In the genomic region with DNA sequence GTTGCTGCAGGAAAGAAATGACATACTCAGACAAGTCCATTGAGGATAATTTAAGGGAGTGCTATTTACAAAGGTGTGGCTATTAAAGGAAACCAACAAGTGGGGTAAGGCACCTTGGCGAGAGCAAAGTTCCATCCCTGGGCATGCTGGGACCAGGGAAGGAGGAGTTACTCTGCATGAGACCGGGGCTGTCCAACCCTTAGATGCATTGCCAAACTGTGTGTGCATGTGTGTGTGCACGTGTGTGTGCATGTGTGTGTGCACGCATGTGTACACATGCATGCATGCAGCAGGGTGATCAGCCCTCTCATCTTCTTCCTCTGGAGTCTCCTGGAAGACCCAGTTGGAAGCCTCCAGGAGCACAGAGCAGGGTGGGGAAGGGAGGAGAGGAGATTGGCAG, we compare ENCODE assay signal across 23 cellular contexts.
"Had no signal": no experiment of that assay in that cellular context is flagged by ENCODE, and none has a peak within 500 bp of the region (broad histone marks: within the 10 kb centered on the region; RNA-seq: fewer than 3 reads in every experiment).

No MANE protein-coding gene starts in this region.

- H3K27ac Mint-ChIP-seq: memory B cell; natural killer cell treated with Interleukin-12 subunit alpha and Interleukin-12 subunit beta and Interleukin-15 and Interleukin-18, amount 100 ng/mL, for 72 hours; neural progenitor cell had no signal

- DNase-seq: central memory CD4-positive, alpha-beta T cell; cortex of kidney; effector memory CD4-positive, alpha-beta T cell; gastrocnemius medialis; heart right ventricle; hypothalamus; left ventricle myocardium inferior; lower lobe of right lung; occipital lobe; retina; stimulated activated CD4-positive, alpha-beta T cell treated with anti-CD3 and anti-CD28 coated beads, Interleukin-12 subunit alpha, Interleukin-12 subunit beta, amount 100 ng/mL, for 4 hours; stimulated activated naive CD4-positive, alpha-beta T cell; stomach; substantia nigra; upper lobe of left lung had no signal

- H3K4me2 ChIP-seq: neural progenitor cell had no signal

- H3K4me3 ChIP-seq: esophagus muscularis mucosa, gastrocnemius medialis, heart right ventricle, left ventricle myocardium inferior, lower lobe of right lung, neural progenitor cell, prostate gland, stomach, thoracic aorta, upper lobe of left lung had no signal

- H3K36me3 Mint-ChIP-seq: memory B cell; natural killer cell treated with Interleukin-12 subunit alpha and Interleukin-12 subunit beta and Interleukin-15 and Interleukin-18, amount 100 ng/mL, for 72 hours; neural progenitor cell had no signal

- H3K9me3 ChIP-seq: esophagus muscularis mucosa, gastrocnemius medialis, heart right ventricle, left ventricle myocardium inferior, lower lobe of right lung, prostate gland, stomach, thoracic aorta, upper lobe of left lung had no signal

- H3K27me3 ChIP-seq: gastrocnemius medialis, heart right ventricle, stomach, upper lobe of left lung had no signal

- ATAC-seq: gastrocnemius medialis, heart right ventricle, lower lobe of right lung, sciatic nerve had no signal

- H3K79me2 ChIP-seq: parathyroid adenoma had no signal

- H3K27ac ChIP-seq: esophagus muscularis mucosa, gastrocnemius medialis, heart right ventricle, left ventricle myocardium inferior, lower lobe of right lung, neural progenitor cell, parathyroid adenoma, prostate gland, stomach, thoracic aorta, upper lobe of left lung had no signal

- H2AFZ ChIP-seq: parathyroid adenoma had no signal

- H3K36me3 ChIP-seq: esophagus muscularis mucosa, gastrocnemius medialis, heart right ventricle, left ventricle myocardium inferior, lower lobe of right lung, neural progenitor cell, prostate gland, stomach, thoracic aorta, upper lobe of left lung had no signal

- H3K9me3 Mint-ChIP-seq: memory B cell; natural killer cell treated with Interleukin-12 subunit alpha and Interleukin-12 subunit beta and Interleukin-15 and Interleukin-18, amount 100 ng/mL, for 72 hours; neural progenitor cell had no signal

- H3K4me3 Mint-ChIP-seq: memory B cell; natural killer cell treated with Interleukin-12 subunit alpha and Interleukin-12 subunit beta and Interleukin-15 and Interleukin-18, amount 100 ng/mL, for 72 hours; neural progenitor cell had no signal

- H3K4me1 ChIP-seq: gastrocnemius medialis, heart right ventricle, left ventricle myocardium inferior, lower lobe of right lung, neural progenitor cell, parathyroid adenoma, prostate gland, upper lobe of left lung had no signal

- H3K4me1 Mint-ChIP-seq: memory B cell, neural progenitor cell had no signal

- H3K9ac ChIP-seq: neural progenitor cell, parathyroid adenoma had no signal
